ENCODE assay signal across 1 cellular context in genomic region chr1:159171254-159171687, GRCh38.
TF ChIP-seq lines count a peak whose summit lies in the region.

CADM3 (plus strand) TSS chr1:159171615; CDS start chr1:159171766, 151 bp downstream.

TF ChIP-seq in K562, 482 proteins besides CTCF, POLR2A, EP300 and RAD21 (continued from another document):
- peak; percentile 59 for TF ChIP-seq PRDM10 (IDR thresholded peaks at IDR 0.05; ENCODE audit: partially characterized antibody)
